Comparison of ENCODE assay signal across 20 cellular contexts in genomic region chr6:41963371-41963770, GRCh38. TPM values are rescaled to one million over a fixed set of nuclear protein-coding genes. Genes with fewer than 3 reads are reported as not detected.
A peak's percentile ranks its signal among the peaks of the same experiment; 100 is the strongest.
DNase-seq lines count a peak whose midpoint lies in the region; ATAC-seq, FAIRE-seq and TF ChIP-seq lines count a peak whose summit lies in the region.
"Had no signal": no experiment of that assay in that cellular context is flagged by ENCODE, and none has a peak within 500 bp of the region (broad histone marks: within the 10 kb centered on the region; RNA-seq: fewer than 3 reads in every experiment).

No MANE protein-coding gene starts in this region.

- TF ChIP-seq EP300 in HepG2 (IDR thresholded peaks at IDR 0.05; ENCODE audit: low read depth in 2 of 2, low read length in 2 of 2) = no peak
- no peak for TF ChIP-seq EP300 in HepG2 (CRISPR knock-in tag; IDR thresholded peaks at IDR 0.05; ENCODE audit: borderline replicate concordance)
- TF ChIP-seq EP300 in stomach (IDR thresholded peaks at IDR 0.05) = no peak

- peaks cover 25% of the 10 kb centered on the region for H3K36me3 Mint-ChIP-seq in memory B cell

- no peaks in the 10 kb centered on the region for H3K9me3 ChIP-seq in HepG2 (ENCODE audit: low read length)
- H3K9me3 ChIP-seq in right lobe of liver = no peaks in the 10 kb centered on the region
- no peaks in the 10 kb centered on the region for H3K9me3 ChIP-seq in stomach
- H3K9me3 ChIP-seq: body of pancreas, colonic mucosa, vagina had no signal

- DNase-seq in HepG2 (ENCODE audit: low spot score) (peak; percentile 29), right lobe of liver (no peak), memory B cell (ENCODE audit: low spot score in 2 of 2) (no peak), stomach (peak; percentile 9), GM13976 (ENCODE audit: low spot score) (no peak), GM10266 (ENCODE audit: extremely low spot score) (no peak)
- DNase-seq in activated CD8-positive, alpha-beta memory T cell treated with anti-CD3 and anti-CD28 coated beads, Interleukin-2, amount 50 U/mL, for 4 hours = peak; percentile 7
- DNase-seq: activated CD4-positive, alpha-beta T cell treated with anti-CD3 and anti-CD28 coated beads, Interleukin-2, amount 50 U/mL, for 1 hour; body of pancreas; colonic mucosa; HCEC 1CT; hippocampal formation; mesendoderm; NCI-H187; NCI-H446 had no signal

- ATAC-seq in HepG2 (no peak), right lobe of liver (no peak), memory B cell (ENCODE audit: low read depth) (no peak), GM18502 (IDR thresholded peaks at IDR 0.05; ENCODE audit: poor library complexity, unreplicated experiment) (no peak)
- ATAC-seq: body of pancreas, SK-N-SH treated with all-trans-retinoic acid at 6 μM for 48 hours had no signal

- CTCF ChIA-PET in HepG2 (lab: Yijun Ruan, JAX; ENCODE audit: low intra/inter-chr PET ratio, low total read pairs) = no interaction called here

- H3K4me3 ChIP-seq in HepG2 (replicated peaks in 1 of 3; ENCODE audit: insufficient read depth in 1 of 3, low read depth in 2 of 3, low read length in 3 of 3) = no peak overlapping the region
- H3K4me3 ChIP-seq in right lobe of liver = no peak overlapping the region
- H3K4me3 ChIP-seq in stomach = no peak overlapping the region
- H3K4me3 ChIP-seq: body of pancreas, colonic mucosa, vagina had no signal

- TF ChIP-seq POLR2A in HepG2 (IDR thresholded peaks at IDR 0.05; ENCODE audit: insufficient read depth in 1 of 2, low read depth in 2 of 2, low read length in 2 of 2) (no peak), right lobe of liver (IDR thresholded peaks at IDR 0.05) (no peak), stomach (IDR thresholded peaks at IDR 0.05) (no peak)

- H2AFZ ChIP-seq in HepG2 (ENCODE audit: low read length) = no peak overlapping the region

- H4K20me1 ChIP-seq in HepG2 (ENCODE audit: insufficient read depth, low read length) = no peaks in the 10 kb centered on the region

- H3K36me3 ChIP-seq in HepG2 (replicated peaks in 1 of 2; ENCODE audit: control insufficient read depth in 1 of 2, insufficient read depth in 2 of 2, low read length in 2 of 2) = no peaks in the 10 kb centered on the region
- no peaks in the 10 kb centered on the region for H3K36me3 ChIP-seq in right lobe of liver
- H3K36me3 ChIP-seq in stomach = peaks cover 0 to 12% (median 8%) of the 10 kb centered on the region in 4 donors
- H3K36me3 ChIP-seq: colonic mucosa, vagina had no signal

- TF ChIP-seq CTCF in HepG2 (CRISPR knock-in tag; IDR thresholded peaks at IDR 0.05) = no peak
- TF ChIP-seq CTCF in right lobe of liver (IDR thresholded peaks at IDR 0.05) = no peak
- no peak for TF ChIP-seq CTCF in stomach (IDR thresholded peaks at IDR 0.05)
- no peak for TF ChIP-seq CTCF in GM13976 (IDR thresholded peaks at IDR 0.05; ENCODE audit: borderline replicate concordance, control extremely low read depth, extremely low read depth, insufficient read depth, missing control alignments)
- TF ChIP-seq CTCF in GM10266 (IDR thresholded peaks at IDR 0.05; ENCODE audit: control insufficient read depth, insufficient read depth, low read depth, missing control alignments) = no peak

- 0% methylated on average over 1 of the region's 1 CpG for WGBS in HepG2 (ENCODE audit: low lambda C conversion rate)
- WGBS in right lobe of liver (ENCODE audit: insufficient coverage, low coverage, low lambda C conversion rate, missing lambda C conversion rate) = no CpG with 5 or more reads among the region's 1 CpG
- WGBS in stomach, 5 donors = 27 to 54% (median 39%) methylated on average over 1 of the region's 1 CpG

- H3K4me2 ChIP-seq in HepG2 (ENCODE audit: low read depth, low read length) = no peak overlapping the region

- no peak for TF ChIP-seq RAD21 in HepG2 (CRISPR knock-in tag; IDR thresholded peaks at IDR 0.05)

- H3K27ac ChIP-seq in HepG2 (ENCODE audit: extremely low read length, insufficient read depth, low read length) (no peak overlapping the region), right lobe of liver (no peak overlapping the region), stomach (no peak overlapping the region)
- H3K27ac ChIP-seq: body of pancreas, colonic mucosa, vagina had no signal

- intact Hi-C loops in HepG2 (cut with micrococcal nuclease; ENCODE audit: unreplicated experiment) = no loop called here
- intact Hi-C loops in right lobe of liver (cut with DNase I) = no loop called here
- intact Hi-C loops in stomach (cut with DNase I; ENCODE audit: low total_unique reads) = no loop called here

- POLR2A ChIA-PET in HepG2 (lab: Yijun Ruan, JAX) = interaction anchor here (0.8 kb wide), 1 partner anchor 28 kb away, joined by 3 read pairs; no protein-coding TSS in a partner anchor

- no TSS peak for BruUV-seq in HepG2 (replicated peaks; lab: Mats Ljungman, UMichigan)

- no peaks in the 10 kb centered on the region for H3K27me3 Mint-ChIP-seq in memory B cell

- H3K4me3 Mint-ChIP-seq in memory B cell = no peak overlapping the region

- H3K4me1 ChIP-seq in HepG2 (ENCODE audit: insufficient read depth, low read length) (peaks cover 45% of the 10 kb centered on the region), right lobe of liver (no peaks in the 10 kb centered on the region), stomach (peaks cover 0 to 16% (median 5%) of the 10 kb centered on the region in 4 donors)
- H3K4me1 ChIP-seq: body of pancreas, colonic mucosa, vagina had no signal

- no peak overlapping the region for H3K9ac ChIP-seq in HepG2 (ENCODE audit: insufficient read depth, low read depth, low read length)

- H3K79me2 ChIP-seq in HepG2 (ENCODE audit: insufficient read depth, low read length) = no peaks in the 10 kb centered on the region

- peaks cover 22% of the 10 kb centered on the region for H3K4me1 Mint-ChIP-seq in memory B cell

- H3K27me3 ChIP-seq in HepG2 (ENCODE audit: control insufficient read depth in 1 of 2, insufficient read depth in 2 of 2, low read length in 2 of 2) = no peaks in the 10 kb centered on the region
- no peaks in the 10 kb centered on the region for H3K27me3 ChIP-seq in right lobe of liver
- no peaks in the 10 kb centered on the region for H3K27me3 ChIP-seq in stomach
- H3K27me3 ChIP-seq: body of pancreas, colonic mucosa, vagina had no signal

- H3K27ac Mint-ChIP-seq in memory B cell = peak overlapping the region; percentile 78

- no peaks in the 10 kb centered on the region for H3K9me3 Mint-ChIP-seq in memory B cell

- in situ Hi-C loops in HepG2 (cut with HindIII; ENCODE audit: extremely low pct_ligation_motif_present, low pct_unique_long_range_greater_than_20kb) = no loop called here
- in situ Hi-C loops in GM13976 (cut with MboI; ENCODE audit: low sequenced_read_pairs, unreplicated experiment) = no loop called here

- FAIRE-seq in HepG2 (lab: Jason Lieb, UNC) = peak; percentile 48
- FAIRE-seq: endothelial cell of umbilical vein, keratinocyte had no signal

RNA-seq across cellular contexts. Expression of gene CCND3, which starts 21.8 kb away (rescaled TPM):
- 6.9 and 7.2 TPM in 2 replicates for total RNA-seq in HepG2 (2016; rRNA removed; fragmentation: Illumina TruSeq; extraction: Trizol)
- 5.4 and 6.8 TPM in 2 replicates for total RNA-seq in HepG2 (2016; cell fraction: cytosol; rRNA removed; fragmentation: Illumina TruSeq; extraction: Trizol; ENCODE audit: low read depth)
- 5.6 and 7.6 TPM in 2 replicates for total RNA-seq in HepG2 (2016; cell fraction: insoluble cytoplasmic fraction; rRNA removed; fragmentation: Illumina TruSeq; extraction: Trizol)
- 10.7 and 11.7 TPM in 2 replicates for total RNA-seq in HepG2 (2016; cell fraction: membrane; rRNA removed; fragmentation: Illumina TruSeq; extraction: Trizol)
- total RNA-seq in HepG2 (2016; cell fraction: nucleus; rRNA removed; fragmentation: Illumina TruSeq; extraction: Trizol) = 5.0 and 7.6 TPM in 2 replicates
- polyA plus RNA-seq in HepG2 (2011; rRNA removed) = 4.3 and 4.4 TPM in 2 replicates
- 5.0 and 6.3 TPM in 2 replicates for polyA plus RNA-seq in HepG2 (2011; cell fraction: cytosol; rRNA removed)
- 6.2 and 6.3 TPM in 2 replicates for polyA plus RNA-seq in HepG2 (2011; cell fraction: nucleus; rRNA removed)
- 2.0 and 3.5 TPM in 2 replicates for polyA plus RNA-seq in HepG2 (2012)
- 7.8 and 8.6 TPM in 2 replicates for polyA plus RNA-seq in HepG2 (2016; cell fraction: cytosol; fragmentation: Illumina TruSeq; extraction: Trizol; ENCODE audit: low read depth)
- polyA plus RNA-seq in HepG2 (2016; cell fraction: insoluble cytoplasmic fraction; fragmentation: Illumina TruSeq; extraction: Trizol; ENCODE audit: low read depth) = 7.6 and 10.9 TPM in 2 replicates
- polyA plus RNA-seq in HepG2 (2016; cell fraction: membrane; fragmentation: Illumina TruSeq; extraction: Trizol; ENCODE audit: low read depth) = 12.5 and 13.8 TPM in 2 replicates
- polyA plus RNA-seq in HepG2 (2016; cell fraction: nucleus; fragmentation: Illumina TruSeq; extraction: Trizol; ENCODE audit: insufficient read depth, low read depth) = 8.1 and 9.8 TPM in 2 replicates
- polyA minus RNA-seq in HepG2 (2011; rRNA and poly(A)+ RNA removed; ENCODE audit: low replicate concordance) = 8.0 and 57.0 TPM in 2 replicates
- polyA minus RNA-seq in HepG2 (2011; cell fraction: cytosol; rRNA and poly(A)+ RNA removed) = 4.1 and 4.9 TPM in 2 replicates
- 5.1 and 6.7 TPM in 2 replicates for polyA minus RNA-seq in HepG2 (2011; cell fraction: nucleus; rRNA and poly(A)+ RNA removed)
- 10 to 100 TPM; 11.3 to 51.9 (median 14.2) TPM for total RNA-seq in right lobe of liver
- total RNA-seq in stomach = 100 to 1,000 TPM in 2 of 5 donors, 10 to 100 TPM in 3; 40.6 to 193 (median 84.2) TPM
- 10 to 100 TPM; 75.3 to 77.2 (median 75.9) TPM for polyA plus RNA-seq in stomach

RNA-seq across cellular contexts. Expression of gene BYSL, which starts 42.1 kb away (rescaled TPM):
- total RNA-seq in HepG2 (2016; rRNA removed; fragmentation: Illumina TruSeq; extraction: Trizol) (27.9 and 37.3 TPM in 2 replicates), right lobe of liver (10 to 100 TPM in 1 of 6 experiments, 1 to 10 TPM in 5; 3.7 to 10.8 (median 8.4) TPM), stomach (10 to 100 TPM in 2 of 5 donors, 1 to 10 TPM in 2, not detected in 1; 1.8 to 65.2 (median 10.1) TPM)
- total RNA-seq in HepG2 (2016; cell fraction: cytosol; rRNA removed; fragmentation: Illumina TruSeq; extraction: Trizol; ENCODE audit: low read depth) = 9.2 and 10.9 TPM in 2 replicates
- 31.5 and 38.1 TPM in 2 replicates for total RNA-seq in HepG2 (2016; cell fraction: insoluble cytoplasmic fraction; rRNA removed; fragmentation: Illumina TruSeq; extraction: Trizol)
- 20.7 and 21.2 TPM in 2 replicates for total RNA-seq in HepG2 (2016; cell fraction: membrane; rRNA removed; fragmentation: Illumina TruSeq; extraction: Trizol)
- 28.5 and 31.3 TPM in 2 replicates for total RNA-seq in HepG2 (2016; cell fraction: nucleus; rRNA removed; fragmentation: Illumina TruSeq; extraction: Trizol)
- polyA plus RNA-seq in HepG2 (2011; rRNA removed) (28.6 and 37.8 TPM in 2 replicates), stomach (10 to 100 TPM in 2 of 3 donors, 1 to 10 TPM in 1; 8.6 to 11.9 (median 10.6) TPM)
- 24.4 and 28.7 TPM in 2 replicates for polyA plus RNA-seq in HepG2 (2011; cell fraction: cytosol; rRNA removed)
- polyA plus RNA-seq in HepG2 (2011; cell fraction: nucleus; rRNA removed) = 39.5 and 39.6 TPM in 2 replicates
- polyA plus RNA-seq in HepG2 (2012) = 24.1 and 34.6 TPM in 2 replicates
- 9.5 and 10.5 TPM in 2 replicates for polyA plus RNA-seq in HepG2 (2016; cell fraction: cytosol; fragmentation: Illumina TruSeq; extraction: Trizol; ENCODE audit: low read depth)
- polyA plus RNA-seq in HepG2 (2016; cell fraction: insoluble cytoplasmic fraction; fragmentation: Illumina TruSeq; extraction: Trizol; ENCODE audit: low read depth) = 43.8 and 51.7 TPM in 2 replicates
- polyA plus RNA-seq in HepG2 (2016; cell fraction: membrane; fragmentation: Illumina TruSeq; extraction: Trizol; ENCODE audit: low read depth) = 12.7 and 15.1 TPM in 2 replicates
- 49.1 and 56.8 TPM in 2 replicates for polyA plus RNA-seq in HepG2 (2016; cell fraction: nucleus; fragmentation: Illumina TruSeq; extraction: Trizol; ENCODE audit: insufficient read depth, low read depth)
- 40.9 and 54.5 TPM in 2 replicates for polyA minus RNA-seq in HepG2 (2011; rRNA and poly(A)+ RNA removed; ENCODE audit: low replicate concordance)
- polyA minus RNA-seq in HepG2 (2011; cell fraction: cytosol; rRNA and poly(A)+ RNA removed) = 22.2 and 22.5 TPM in 2 replicates
- polyA minus RNA-seq in HepG2 (2011; cell fraction: nucleus; rRNA and poly(A)+ RNA removed) = 41.7 and 47.5 TPM in 2 replicates

RNA-seq across cellular contexts. Expression of gene MED20, which starts 42.4 kb away (rescaled TPM):
- total RNA-seq in HepG2 (2016; rRNA removed; fragmentation: Illumina TruSeq; extraction: Trizol) (41.1 and 56.3 TPM in 2 replicates), right lobe of liver (10 to 100 TPM in 1 of 6 experiments, 1 to 10 TPM in 5; 7.2 to 10.8 (median 7.7) TPM), stomach (10 to 100 TPM in 4 of 5 donors, 1 to 10 TPM in 1; 1.2 to 34.4 (median 18.8) TPM)
- 4.6 and 5.0 TPM in 2 replicates for total RNA-seq in HepG2 (2016; cell fraction: cytosol; rRNA removed; fragmentation: Illumina TruSeq; extraction: Trizol; ENCODE audit: low read depth)
- total RNA-seq in HepG2 (2016; cell fraction: insoluble cytoplasmic fraction; rRNA removed; fragmentation: Illumina TruSeq; extraction: Trizol) = 40.0 and 57.6 TPM in 2 replicates
- 15.9 and 18.0 TPM in 2 replicates for total RNA-seq in HepG2 (2016; cell fraction: membrane; rRNA removed; fragmentation: Illumina TruSeq; extraction: Trizol)
- 25.0 and 28.8 TPM in 2 replicates for total RNA-seq in HepG2 (2016; cell fraction: nucleus; rRNA removed; fragmentation: Illumina TruSeq; extraction: Trizol)
- polyA plus RNA-seq in HepG2 (2011; rRNA removed) (22.7 and 28.1 TPM in 2 replicates), stomach (1 to 10 TPM; 6.1 to 9.8 (median 7.2) TPM)
- 27.1 and 29.0 TPM in 2 replicates for polyA plus RNA-seq in HepG2 (2011; cell fraction: cytosol; rRNA removed)
- polyA plus RNA-seq in HepG2 (2011; cell fraction: nucleus; rRNA removed) = 20.9 and 21.3 TPM in 2 replicates
- polyA plus RNA-seq in HepG2 (2012) = 13.4 and 17.5 TPM in 2 replicates
- 3.6 and 3.7 TPM in 2 replicates for polyA plus RNA-seq in HepG2 (2016; cell fraction: cytosol; fragmentation: Illumina TruSeq; extraction: Trizol; ENCODE audit: low read depth)
- polyA plus RNA-seq in HepG2 (2016; cell fraction: insoluble cytoplasmic fraction; fragmentation: Illumina TruSeq; extraction: Trizol; ENCODE audit: low read depth) = 45.2 and 47.9 TPM in 2 replicates
- polyA plus RNA-seq in HepG2 (2016; cell fraction: membrane; fragmentation: Illumina TruSeq; extraction: Trizol; ENCODE audit: low read depth) = 9.1 and 10.1 TPM in 2 replicates
- polyA plus RNA-seq in HepG2 (2016; cell fraction: nucleus; fragmentation: Illumina TruSeq; extraction: Trizol; ENCODE audit: insufficient read depth, low read depth) = 19.8 and 24.4 TPM in 2 replicates
- polyA minus RNA-seq in HepG2 (2011; rRNA and poly(A)+ RNA removed; ENCODE audit: low replicate concordance) = 39.2 and 43.4 TPM in 2 replicates
- polyA minus RNA-seq in HepG2 (2011; cell fraction: cytosol; rRNA and poly(A)+ RNA removed) = 10.3 and 12.8 TPM in 2 replicates
- polyA minus RNA-seq in HepG2 (2011; cell fraction: nucleus; rRNA and poly(A)+ RNA removed) = 31.7 and 34.4 TPM in 2 replicates

Comparison
In these comparisons a context has a peak if more than half of its experiments do, and no peak if none do; other contexts are left out.
1. DNase-seq: peak in HepG2 (single experiment), activated CD8-positive, alpha-beta memory T cell treated with anti-CD3 and anti-CD28 coated beads, Interleukin-2, amount 50 U/mL, for 4 hours (single experiment) and stomach (single experiment); none in right lobe of liver (0 of 3), memory B cell (0 of 2), GM13976 (single experiment) and GM10266 (single experiment).